ENCODE assay signal across 8 cellular contexts in genomic region chr2:19891971-19892370, GRCh38. TPM values are rescaled to one million over a fixed set of nuclear protein-coding genes. Genes with fewer than 3 reads are reported as not detected.
A peak's percentile ranks its signal among the peaks of the same experiment; 100 is the strongest.
DNase-seq lines count a peak whose midpoint lies in the region; ATAC-seq and TF ChIP-seq lines count a peak whose summit lies in the region.
"Not testable (repeated sequence)": the region's sequence is repeated elsewhere in the genome, so short reads cannot be mapped to it uniquely, and the experiment has no call there.

No MANE protein-coding gene starts in this region.

- peaks cover 0 to 11% of the 10 kb centered on the region in 2 donors for H3K4me1 ChIP-seq in lung (ENCODE audit: control insufficient read depth in 2 of 2, insufficient read depth in 2 of 2, low read length in 2 of 2)

- not testable (repeated sequence) for H3K27ac ChIP-seq in lung (ENCODE audit: low read depth in 1 of 2, low read length in 1 of 2)

- ATAC-seq in GM21717 (IDR thresholded peaks at IDR 0.05; ENCODE audit: unreplicated experiment): peak; percentile 28
- peak; percentile 71 for ATAC-seq in activated B cell treated with CpG ODN at 0.5 μM for 24 hours (ENCODE audit: low read depth)
- peak; percentile 66 for ATAC-seq in lung (ENCODE audit: insufficient read depth, low FRiP score)
- ATAC-seq in stimulated activated naive CD8-positive, alpha-beta T cell treated with anti-CD3 and anti-CD28 coated beads, Interleukin-15, amount 100 ng/mL, for 72 hours: not testable (repeated sequence)

- DNase-seq in CD1c-positive myeloid dendritic cell (ENCODE audit: extremely low spot score) (peak; percentile 85), MV-4-11 (lab: John Stamatoyannopoulos, UW) (peak; percentile 93), SIG-M5 (lab: John Stamatoyannopoulos, UW) (peak; percentile 22), lung (ENCODE audit: low spot score) (peak; percentile 42)
- not testable (repeated sequence) for DNase-seq in activated B cell treated with CpG ODN at 0.5 μM for 24 hours; stimulated activated naive CD8-positive, alpha-beta T cell treated with anti-CD3 and anti-CD28 coated beads, Interleukin-15, amount 100 ng/mL, for 72 hours

- not testable (repeated sequence) for H3K27me3 Mint-ChIP-seq in activated B cell treated with CpG ODN at 0.5 μM for 24 hours; dendritic cell treated with granulocyte-macrophage colony-stimulating factor and Interleukin-4, amounts not matched to agents 40 ng/mL and 50 ng/mL, for 4 days; stimulated activated naive CD8-positive, alpha-beta T cell treated with anti-CD3 and anti-CD28 coated beads, Interleukin-15, amount 100 ng/mL, for 72 hours

- 19 to 57% methylated on average over 4 of the region's 4 CpGs for WGBS in lung, 2 donors

- peak overlapping the region; percentile 62 for H3K4me3 Mint-ChIP-seq in activated B cell treated with CpG ODN at 0.5 μM for 24 hours
- H3K4me3 Mint-ChIP-seq in dendritic cell treated with granulocyte-macrophage colony-stimulating factor and Interleukin-4, amounts not matched to agents 40 ng/mL and 50 ng/mL, for 4 days: not testable (repeated sequence)
- peak overlapping the region; percentile 11 to 12 for H3K4me3 Mint-ChIP-seq in stimulated activated naive CD8-positive, alpha-beta T cell treated with anti-CD3 and anti-CD28 coated beads, Interleukin-15, amount 100 ng/mL, for 72 hours

- H3K27ac Mint-ChIP-seq in activated B cell treated with CpG ODN at 0.5 μM for 24 hours: peak overlapping the region; percentile 68
- peak overlapping the region; percentile 67 for H3K27ac Mint-ChIP-seq in dendritic cell treated with granulocyte-macrophage colony-stimulating factor and Interleukin-4, amounts not matched to agents 40 ng/mL and 50 ng/mL, for 4 days
- H3K27ac Mint-ChIP-seq in stimulated activated naive CD8-positive, alpha-beta T cell treated with anti-CD3 and anti-CD28 coated beads, Interleukin-15, amount 100 ng/mL, for 72 hours: not testable (repeated sequence)

- peaks cover 38% of the 10 kb centered on the region for H3K4me1 Mint-ChIP-seq in activated B cell treated with CpG ODN at 0.5 μM for 24 hours
- peaks cover 48% of the 10 kb centered on the region for H3K4me1 Mint-ChIP-seq in dendritic cell treated with granulocyte-macrophage colony-stimulating factor and Interleukin-4, amounts not matched to agents 40 ng/mL and 50 ng/mL, for 4 days (ENCODE audit: low read depth)
- H3K4me1 Mint-ChIP-seq in stimulated activated naive CD8-positive, alpha-beta T cell treated with anti-CD3 and anti-CD28 coated beads, Interleukin-15, amount 100 ng/mL, for 72 hours: peaks cover 44% of the 10 kb centered on the region

- not testable (repeated sequence) for H3K9me3 ChIP-seq in lung (ENCODE audit: control insufficient read depth in 2 of 2, insufficient read depth in 1 of 2, low read length in 1 of 2)

- intact Hi-C loops in activated B cell treated with CpG ODN at 0.5 μM for 24 hours (cut with micrococcal nuclease): loop anchor here (1.0 kb wide), 1 partner anchor 9 kb away; the partner anchor contains the start of gene TTC32
- intact Hi-C loops in dendritic cell treated with granulocyte-macrophage colony-stimulating factor and Interleukin-4, amounts not matched to agents 40 ng/mL and 50 ng/mL, for 4 days (cut with micrococcal nuclease): not testable (repeated sequence)

- not testable (repeated sequence) for H3K36me3 Mint-ChIP-seq in activated B cell treated with CpG ODN at 0.5 μM for 24 hours (ENCODE audit: low read depth)
- H3K36me3 Mint-ChIP-seq in dendritic cell treated with granulocyte-macrophage colony-stimulating factor and Interleukin-4, amounts not matched to agents 40 ng/mL and 50 ng/mL, for 4 days (ENCODE audit: low read depth): peaks cover 17% of the 10 kb centered on the region

- H3K4me3 ChIP-seq in lung: not testable (repeated sequence)

- CTCF ChIA-PET in activated B cell treated with CpG ODN at 0.5 μM for 24 hours (lab: Charles Lee): not testable (repeated sequence)

- not testable (repeated sequence) for H3K36me3 ChIP-seq in lung (ENCODE audit: control insufficient read depth in 2 of 2, insufficient read depth in 2 of 2, low read length in 2 of 2)

- not testable (repeated sequence) for TF ChIP-seq CTCF in activated B cell treated with CpG ODN at 0.5 μM for 24 hours (IDR thresholded peaks at IDR 0.05); lung (IDR thresholded peaks at IDR 0.05; ENCODE audit: control extremely low read depth, extremely low read depth)

- POLR2A ChIA-PET in activated B cell treated with CpG ODN at 0.5 μM for 24 hours (lab: Charles Lee): interaction anchor here (0.9 to 1.5 kb wide), 3 partner anchors 9 to 11 kb away, joined by 3 to 4 read pairs (median 3); partner anchors contain the start of gene TTC32

- H3K9me3 Mint-ChIP-seq in activated B cell treated with CpG ODN at 0.5 μM for 24 hours; dendritic cell treated with granulocyte-macrophage colony-stimulating factor and Interleukin-4, amounts not matched to agents 40 ng/mL and 50 ng/mL, for 4 days; stimulated activated naive CD8-positive, alpha-beta T cell treated with anti-CD3 and anti-CD28 coated beads, Interleukin-15, amount 100 ng/mL, for 72 hours: not testable (repeated sequence)

- H3K27me3 ChIP-seq in lung (ENCODE audit: control insufficient read depth, insufficient read depth): not testable (repeated sequence)

RNA-seq across cellular contexts. Expression of gene TTC32, which starts 9.8 kb away (rescaled TPM):
- total RNA-seq in activated B cell treated with CpG ODN at 0.5 μM for 24 hours (18.4 and 22.8 TPM in 2 replicates), lung (10 to 100 TPM; 13.4 to 19.0 TPM)
- 10 to 100 TPM; 11.5 to 47.3 TPM for polyA plus RNA-seq in lung
